Comparison of ENCODE assay signal across 28 cellular contexts in genomic region chr9:131477367-131477766, GRCh38. TPM values are rescaled to one million over a fixed set of nuclear protein-coding genes. Genes with fewer than 3 reads are reported as not detected.
DNase-seq lines count a peak whose midpoint lies in the region; ATAC-seq and TF ChIP-seq lines count a peak whose summit lies in the region.
"Had no signal": no experiment of that assay in that cellular context is flagged by ENCODE, and none has a peak within 500 bp of the region (broad histone marks: within the 10 kb centered on the region; RNA-seq: fewer than 3 reads in every experiment).

No MANE protein-coding gene starts in this region.

- H3K9me3 ChIP-seq in heart left ventricle, result peaks cover 0 to under 1% (median 0%) of the 10 kb centered on the region in 12 donors
- H3K9me3 ChIP-seq in right cardiac atrium (ENCODE audit: control insufficient read depth, low read length), result no peaks in the 10 kb centered on the region
- no peaks in the 10 kb centered on the region for H3K9me3 ChIP-seq in lower lobe of right lung
- H3K9me3 ChIP-seq: ascending aorta, BE2C had no signal

- no peaks in the 10 kb centered on the region for H3K27me3 ChIP-seq in heart left ventricle
- H3K27me3 ChIP-seq in right cardiac atrium (ENCODE audit: control insufficient read depth, insufficient read depth), result no peaks in the 10 kb centered on the region
- H3K27me3 ChIP-seq in lower lobe of right lung (ENCODE audit: low read depth), result no peaks in the 10 kb centered on the region
- H3K27me3 ChIP-seq: ascending aorta, BE2C had no signal

- H3K36me3 ChIP-seq in heart left ventricle (peaks cover 0 to 100% (median 94%) of the 10 kb centered on the region in 9 donors), lower lobe of right lung (peaks cover 100% of the 10 kb centered on the region)

- H3K4me1 ChIP-seq in heart left ventricle, result peaks cover 0 to 43% (median 15%) of the 10 kb centered on the region in 12 donors
- peaks cover 4% of the 10 kb centered on the region for H3K4me1 ChIP-seq in right cardiac atrium (ENCODE audit: control insufficient read depth, insufficient read depth, low read length)
- no peaks in the 10 kb centered on the region for H3K4me1 ChIP-seq in lower lobe of right lung
- H3K4me1 ChIP-seq: ascending aorta, BE2C had no signal

- H3K4me3 Mint-ChIP-seq in activated T-helper 17 cell treated with anti-CD3 and anti-CD28 coated beads, Interleukin-2, amount 50 U/mL, for 72 hours, result no peak overlapping the region
- H3K4me3 Mint-ChIP-seq in stimulated activated effector memory CD8-positive, alpha-beta T cell treated with anti-CD3 and anti-CD28 coated beads, Interleukin-12 subunit alpha, Interleukin-12 subunit beta, amount 100 ng/mL, for 72 hours, result no peak overlapping the region
- H3K4me3 Mint-ChIP-seq: activated CD4-positive, alpha-beta T cell treated with anti-CD3 and anti-CD28 coated beads, Interleukin-2, amount 10 ng/mL, durations not matched to agents 7 days and 5 days; activated CD8-positive, alpha-beta memory T cell treated with anti-CD3 and anti-CD28 coated beads, Interleukin-2, amount 10 ng/mL, durations not matched to agents 7 days and 5 days; activated naive CD8-positive, alpha-beta T cell treated with anti-CD3 and anti-CD28 coated beads for 36 hours; activated T-helper 1 cell treated with anti-CD3 and anti-CD28 coated beads, Interleukin-12 subunit alpha, Interleukin-12 subunit beta, Interleukin-2, Interleukin-4 antibody, amounts not matched to agents 30 ng/mL and 10 ng/mL and 1 ng/mL, durations not matched to agents 14 hours and 24 hours and 36 hours; type B pancreatic cell had no signal

- no peaks in the 10 kb centered on the region for H3K27me3 Mint-ChIP-seq in activated T-helper 17 cell treated with anti-CD3 and anti-CD28 coated beads, Interleukin-2, amount 50 U/mL, for 72 hours
- H3K27me3 Mint-ChIP-seq: activated CD4-positive, alpha-beta T cell treated with anti-CD3 and anti-CD28 coated beads, Interleukin-2, amount 10 ng/mL, durations not matched to agents 7 days and 5 days; activated CD8-positive, alpha-beta memory T cell treated with anti-CD3 and anti-CD28 coated beads, Interleukin-2, amount 10 ng/mL, durations not matched to agents 7 days and 5 days; activated naive CD8-positive, alpha-beta T cell treated with anti-CD3 and anti-CD28 coated beads for 36 hours; type B pancreatic cell had no signal

- TF ChIP-seq POLR2A in heart left ventricle (IDR thresholded peaks at IDR 0.05), result no peak

- no peak overlapping the region for H3K4me3 ChIP-seq in heart left ventricle
- H3K4me3 ChIP-seq in right cardiac atrium (ENCODE audit: low read length), result no peak overlapping the region
- no peak overlapping the region for H3K4me3 ChIP-seq in lower lobe of right lung
- H3K4me3 ChIP-seq: ascending aorta, skin epidermis had no signal

- peak in 1 of 5 donors; percentile 12 for DNase-seq in heart left ventricle
- no peak for DNase-seq in right cardiac atrium
- peak; percentile 29 for DNase-seq in lower lobe of right lung
- no peak for DNase-seq in stimulated activated effector memory CD8-positive, alpha-beta T cell treated with anti-CD3 and anti-CD28 coated beads, Interleukin-12 subunit alpha, Interleukin-12 subunit beta, amount 100 ng/mL, for 72 hours (ENCODE audit: low spot score in 2 of 2)
- DNase-seq in HK-2 (ENCODE audit: unreplicated experiment), result no peak
- no peak for DNase-seq in HuH-7 (ENCODE audit: low spot score)
- DNase-seq: activated CD4-positive, alpha-beta T cell treated with anti-CD3 and anti-CD28 coated beads, Interleukin-2, amount 10 ng/mL, durations not matched to agents 7 days and 5 days; activated CD8-positive, alpha-beta memory T cell treated with anti-CD3 and anti-CD28 coated beads, Interleukin-2, amount 10 ng/mL, durations not matched to agents 7 days and 5 days; activated naive CD8-positive, alpha-beta T cell treated with anti-CD3 and anti-CD28 coated beads for 36 hours; BE2C; GOT3; Kasumi-1; kidney glomerular epithelial cell; MV-4-11; NCI-H146; NCI-H2107; NCI-H446; NCI-H82; RPMI8226; stimulated activated CD4-positive, alpha-beta T cell treated with anti-CD3 and anti-CD28 coated beads, Interleukin-1b, Interleukin-23, amount 100 ng/mL, for 48 hours; WERI-Rb-1 had no signal

- no peaks in the 10 kb centered on the region for H3K9me3 Mint-ChIP-seq in activated T-helper 17 cell treated with anti-CD3 and anti-CD28 coated beads, Interleukin-2, amount 50 U/mL, for 72 hours
- no peaks in the 10 kb centered on the region for H3K9me3 Mint-ChIP-seq in stimulated activated effector memory CD8-positive, alpha-beta T cell treated with anti-CD3 and anti-CD28 coated beads, Interleukin-12 subunit alpha, Interleukin-12 subunit beta, amount 100 ng/mL, for 72 hours
- H3K9me3 Mint-ChIP-seq: activated CD4-positive, alpha-beta T cell treated with anti-CD3 and anti-CD28 coated beads, Interleukin-2, amount 10 ng/mL, durations not matched to agents 7 days and 5 days; activated naive CD8-positive, alpha-beta T cell treated with anti-CD3 and anti-CD28 coated beads for 36 hours; activated T-helper 1 cell treated with anti-CD3 and anti-CD28 coated beads, Interleukin-12 subunit alpha, Interleukin-12 subunit beta, Interleukin-2, Interleukin-4 antibody, amounts not matched to agents 30 ng/mL and 10 ng/mL and 1 ng/mL, durations not matched to agents 14 hours and 24 hours and 36 hours; type B pancreatic cell had no signal

- no peak for ATAC-seq in heart left ventricle
- no peak for ATAC-seq in right cardiac atrium
- ATAC-seq in activated T-helper 17 cell treated with anti-CD3 and anti-CD28 coated beads, Interleukin-2, amount 50 U/mL, for 72 hours (replicated peaks), result no peak
- ATAC-seq in lower lobe of right lung, result no peak
- ATAC-seq in stimulated activated effector memory CD8-positive, alpha-beta T cell treated with anti-CD3 and anti-CD28 coated beads, Interleukin-12 subunit alpha, Interleukin-12 subunit beta, amount 100 ng/mL, for 72 hours, result no peak
- no peak for ATAC-seq in esophagus mucosa
- ATAC-seq: activated CD8-positive, alpha-beta memory T cell treated with anti-CD3 and anti-CD28 coated beads, Interleukin-2, amount 10 ng/mL, durations not matched to agents 7 days and 5 days; SK-N-SH treated with all-trans-retinoic acid at 6 μM for 48 hours had no signal

- peak overlapping the region; percentile 30 for H3K27ac Mint-ChIP-seq in activated T-helper 17 cell treated with anti-CD3 and anti-CD28 coated beads, Interleukin-2, amount 50 U/mL, for 72 hours
- H3K27ac Mint-ChIP-seq in stimulated activated effector memory CD8-positive, alpha-beta T cell treated with anti-CD3 and anti-CD28 coated beads, Interleukin-12 subunit alpha, Interleukin-12 subunit beta, amount 100 ng/mL, for 72 hours, result peak overlapping the region; percentile 50
- H3K27ac Mint-ChIP-seq: activated CD8-positive, alpha-beta memory T cell treated with anti-CD3 and anti-CD28 coated beads, Interleukin-2, amount 10 ng/mL, durations not matched to agents 7 days and 5 days; activated naive CD8-positive, alpha-beta T cell treated with anti-CD3 and anti-CD28 coated beads for 36 hours; activated T-helper 1 cell treated with anti-CD3 and anti-CD28 coated beads, Interleukin-12 subunit alpha, Interleukin-12 subunit beta, Interleukin-2, Interleukin-4 antibody, amounts not matched to agents 30 ng/mL and 10 ng/mL and 1 ng/mL, durations not matched to agents 14 hours and 24 hours and 36 hours had no signal

- H3K4me1 Mint-ChIP-seq in activated T-helper 17 cell treated with anti-CD3 and anti-CD28 coated beads, Interleukin-2, amount 50 U/mL, for 72 hours, result no peaks in the 10 kb centered on the region
- no peaks in the 10 kb centered on the region for H3K4me1 Mint-ChIP-seq in stimulated activated effector memory CD8-positive, alpha-beta T cell treated with anti-CD3 and anti-CD28 coated beads, Interleukin-12 subunit alpha, Interleukin-12 subunit beta, amount 100 ng/mL, for 72 hours

- H3K27ac ChIP-seq in heart left ventricle (peak overlapping the region in 9 of 12 donors; percentile 3 to 76 (median 34)), right cardiac atrium (ENCODE audit: low read length) (no peak overlapping the region), lower lobe of right lung (no peak overlapping the region)
- H3K27ac ChIP-seq: ascending aorta, WERI-Rb-1 had no signal

- peaks cover 95% of the 10 kb centered on the region for H3K36me3 Mint-ChIP-seq in activated T-helper 17 cell treated with anti-CD3 and anti-CD28 coated beads, Interleukin-2, amount 50 U/mL, for 72 hours (ENCODE audit: low read depth)
- peaks cover 98% of the 10 kb centered on the region for H3K36me3 Mint-ChIP-seq in stimulated activated effector memory CD8-positive, alpha-beta T cell treated with anti-CD3 and anti-CD28 coated beads, Interleukin-12 subunit alpha, Interleukin-12 subunit beta, amount 100 ng/mL, for 72 hours

- 75 to 84% (median 80%) methylated on average over 10 to 11 of the region's 11 CpGs for WGBS in heart left ventricle, 4 donors
- 80% methylated on average over 11 of the region's 11 CpGs for WGBS in right cardiac atrium

- no peak for TF ChIP-seq CTCF in heart left ventricle (IDR thresholded peaks at IDR 0.05)
- no peak for TF ChIP-seq CTCF in lower lobe of right lung (IDR thresholded peaks at IDR 0.05)

- intact Hi-C loops in heart left ventricle (cut with DNase I), result loop anchor here in 9 of 10 donors (5.0 to 10.0 kb wide), 8 partner anchors 73 to 130 kb away; partner anchors contain the start of gene PRRC2B (in 6 of the 9)
- intact Hi-C loops in right cardiac atrium (cut with DNase I), result loop anchor here in 2 of 4 donors (5.0 to 10.0 kb wide), 2 partner anchors 103 to 105 kb away; no protein-coding TSS in a partner anchor
- intact Hi-C loops in lower lobe of right lung (cut with DNase I), result no loop called here

RNA-seq across cellular contexts. Expression of gene POMT1, which starts 25.4 kb away (rescaled TPM):
- total RNA-seq in heart left ventricle, result 10 to 100 TPM; 15.3 to 28.8 (median 20.3) TPM
- 10 to 100 TPM; 18.4 to 20.3 TPM for polyA plus RNA-seq in heart left ventricle
- total RNA-seq in right cardiac atrium, result 10 to 100 TPM; 17.3 to 21.9 (median 20.4) TPM
- 18.4 TPM for polyA plus RNA-seq in right cardiac atrium
- 10 to 100 TPM; 51.3 to 73.7 TPM for total RNA-seq in activated T-helper 17 cell treated with anti-CD3 and anti-CD28 coated beads, Interleukin-2, amount 50 U/mL, for 72 hours
- 25.9 TPM for total RNA-seq in lower lobe of right lung
- 13.1 TPM for total RNA-seq in esophagus mucosa

RNA-seq across cellular contexts. Expression of gene UCK1, which starts 53.7 kb away (rescaled TPM):
- total RNA-seq in heart left ventricle (10 to 100 TPM; 16.4 to 45.1 (median 24.9) TPM), right cardiac atrium (10 to 100 TPM; 26.1 to 32.0 (median 27.9) TPM), lower lobe of right lung (25.9 TPM), esophagus mucosa (15.3 TPM)
- polyA plus RNA-seq in heart left ventricle (10 to 100 TPM; 22.5 to 36.5 TPM), right cardiac atrium (31.5 TPM)
- total RNA-seq in activated T-helper 17 cell treated with anti-CD3 and anti-CD28 coated beads, Interleukin-2, amount 50 U/mL, for 72 hours, result 10 to 100 TPM; 22.1 to 23.7 TPM

Comparison
In these comparisons a context has a peak if more than half of its experiments do, and no peak if none do; other contexts are left out.
1. H3K27ac ChIP-seq: peak in heart left ventricle (9 of 12); none in right cardiac atrium (single experiment) and lower lobe of right lung (single experiment).